In the genomic region with DNA sequence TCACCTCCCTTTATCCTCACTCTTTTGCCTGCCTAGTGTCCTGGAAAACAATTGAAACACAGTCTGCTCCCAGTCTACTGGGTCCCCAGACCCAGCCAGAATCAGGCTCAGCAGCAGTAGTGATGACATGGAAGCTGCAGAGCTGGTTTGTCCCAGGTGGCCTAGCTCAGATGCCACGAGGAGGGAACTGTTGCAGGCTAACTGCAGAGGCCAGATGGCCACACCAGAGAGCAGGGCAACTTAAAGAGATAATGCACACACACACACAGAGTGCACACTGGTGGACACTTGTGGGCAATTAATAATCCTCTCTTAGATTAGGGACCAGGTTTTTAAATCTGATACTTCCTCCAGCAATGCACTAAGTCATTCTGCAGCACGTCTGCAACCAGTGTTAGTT, we compare ENCODE assay signal across 22 cellular contexts.
"Had no signal": no experiment of that assay in that cellular context is flagged by ENCODE, and none has a peak within 500 bp of the region (broad histone marks: within the 10 kb centered on the region; RNA-seq: fewer than 3 reads in every experiment).

No MANE protein-coding gene starts in this region.

- H3K9me3 ChIP-seq: transverse colon, vagina had no signal

- H3K4me3 ChIP-seq: heart left ventricle, lung, right atrium auricular region, transverse colon, vagina had no signal

- H3K27ac ChIP-seq: epithelial cell of prostate, right atrium auricular region, transverse colon, vagina had no signal

- H3K4me1 Mint-ChIP-seq: central memory CD8-positive, alpha-beta T cell had no signal

- H3K36me3 ChIP-seq: right atrium auricular region had no signal

- H3K4me3 Mint-ChIP-seq: activated naive CD8-positive, alpha-beta T cell; brain; central memory CD8-positive, alpha-beta T cell; effector memory CD8-positive, alpha-beta T cell; mesothelial cell of epicardium had no signal

- ATAC-seq: effector memory CD8-positive, alpha-beta T cell; left cardiac atrium had no signal

- H3K27me3 Mint-ChIP-seq: activated naive CD8-positive, alpha-beta T cell; brain; central memory CD8-positive, alpha-beta T cell; effector memory CD8-positive, alpha-beta T cell had no signal

- H3K9me3 Mint-ChIP-seq: central memory CD8-positive, alpha-beta T cell; effector memory CD8-positive, alpha-beta T cell had no signal

- DNase-seq: activated CD4-positive, alpha-beta T cell treated with anti-CD3 and anti-CD28 coated beads for 1 hour; activated CD4-positive, alpha-beta T cell treated with anti-CD3 and anti-CD28 coated beads, Interleukin-2, amount 50 U/mL, for 48 hours; activated effector memory CD4-positive, alpha-beta T cell treated with anti-CD3 and anti-CD28 coated beads, Interleukin-2, amount 50 U/mL, for 16 hours; activated T-cell treated with anti-CD3 and anti-CD28 coated beads, Interleukin-2, amount 50 U/mL, for 1 hour; effector memory CD8-positive, alpha-beta T cell; foreskin melanocyte; heart left ventricle; left cardiac atrium; posterior cingulate gyrus; stimulated activated CD4-positive, alpha-beta T cell treated with anti-CD3 and anti-CD28 coated beads, Interleukin-2, amount 100 ng/mL, for 48 hours; stimulated activated naive CD4-positive, alpha-beta T cell; substantia nigra; T-helper 9 cell; transverse colon had no signal

- H3K27me3 ChIP-seq: heart left ventricle, right atrium auricular region, transverse colon, vagina had no signal

- H3K27ac Mint-ChIP-seq: activated naive CD8-positive, alpha-beta T cell; mesothelial cell of epicardium had no signal
